1 cellular context compared by ENCODE assay signal in the genomic region with DNA sequence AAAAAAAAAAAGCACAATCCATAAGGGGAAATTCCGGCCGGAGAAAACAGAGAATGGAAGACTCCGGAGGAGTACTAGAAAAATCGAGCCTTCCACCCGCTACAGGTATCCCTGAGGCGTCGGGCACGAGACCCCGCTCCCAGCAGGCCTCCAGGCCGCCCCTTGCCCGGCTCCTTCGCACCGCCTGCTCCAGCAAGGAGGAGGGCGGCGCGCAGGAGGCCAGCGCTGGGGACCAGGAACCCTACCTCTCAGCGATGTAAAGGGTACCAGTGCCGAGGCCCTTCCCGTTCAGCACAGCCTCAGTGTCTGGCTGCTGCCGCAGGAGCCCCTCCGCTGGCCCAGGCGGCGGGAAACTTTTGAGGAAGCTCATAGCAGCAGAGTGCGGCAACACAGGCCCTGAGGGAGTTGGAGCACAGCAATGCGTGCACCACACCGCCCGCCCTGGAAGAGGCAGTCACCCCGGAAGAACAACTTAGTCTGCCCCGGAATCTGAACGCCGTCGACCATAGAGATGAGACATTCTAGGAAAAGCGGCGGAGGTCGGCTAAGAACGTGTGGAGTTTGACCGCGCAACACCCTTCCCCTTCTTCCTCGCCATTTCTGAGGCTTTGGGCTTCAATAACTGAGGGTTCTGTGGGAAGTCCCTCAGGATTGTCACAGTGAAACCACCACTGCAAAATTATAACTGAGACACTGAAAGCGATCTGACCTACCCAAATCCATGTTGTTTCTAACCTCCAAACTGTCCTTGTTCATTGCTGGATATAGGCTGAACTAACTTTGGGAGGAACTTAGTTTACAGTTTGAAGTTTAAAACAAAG.
A peak's percentile ranks its signal among the peaks of the same experiment; 100 is the strongest.
TF ChIP-seq lines count a peak whose summit lies in the region.

A gene with protein sequence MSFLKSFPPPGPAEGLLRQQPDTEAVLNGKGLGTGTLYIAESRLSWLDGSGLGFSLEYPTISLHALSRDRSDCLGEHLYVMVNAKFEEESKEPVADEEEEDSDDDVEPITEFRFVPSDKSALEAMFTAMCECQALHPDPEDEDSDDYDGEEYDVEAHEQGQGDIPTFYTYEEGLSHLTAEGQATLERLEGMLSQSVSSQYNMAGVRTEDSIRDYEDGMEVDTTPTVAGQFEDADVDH (minus strand): TSS at position 450 of the 821 bp plus-strand sequence. CDS start 80 bp downstream, at position 370.

TF ChIP-seq in K562, 482 proteins besides CTCF, POLR2A, EP300 and RAD21 (continued from another document and continues in another):
- TF ChIP-seq, protein P1, sequence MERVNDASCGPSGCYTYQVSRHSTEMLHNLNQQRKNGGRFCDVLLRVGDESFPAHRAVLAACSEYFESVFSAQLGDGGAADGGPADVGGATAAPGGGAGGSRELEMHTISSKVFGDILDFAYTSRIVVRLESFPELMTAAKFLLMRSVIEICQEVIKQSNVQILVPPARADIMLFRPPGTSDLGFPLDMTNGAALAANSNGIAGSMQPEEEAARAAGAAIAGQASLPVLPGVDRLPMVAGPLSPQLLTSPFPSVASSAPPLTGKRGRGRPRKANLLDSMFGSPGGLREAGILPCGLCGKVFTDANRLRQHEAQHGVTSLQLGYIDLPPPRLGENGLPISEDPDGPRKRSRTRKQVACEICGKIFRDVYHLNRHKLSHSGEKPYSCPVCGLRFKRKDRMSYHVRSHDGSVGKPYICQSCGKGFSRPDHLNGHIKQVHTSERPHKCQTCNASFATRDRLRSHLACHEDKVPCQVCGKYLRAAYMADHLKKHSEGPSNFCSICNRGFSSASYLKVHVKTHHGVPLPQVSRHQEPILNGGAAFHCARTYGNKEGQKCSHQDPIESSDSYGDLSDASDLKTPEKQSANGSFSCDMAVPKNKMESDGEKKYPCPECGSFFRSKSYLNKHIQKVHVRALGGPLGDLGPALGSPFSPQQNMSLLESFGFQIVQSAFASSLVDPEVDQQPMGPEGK (CRISPR knock-in tag; IDR thresholded peaks at IDR 0.05; ENCODE audit: borderline replicate concordance): no peak
- TF ChIP-seq SRSF1 (IDR thresholded peaks at IDR 0.05; ENCODE audit: low read depth, low read length) (no peak), PHB2 (IDR thresholded peaks at IDR 0.05; ENCODE audit: low read depth) (no peak), POLR2AphosphoS5 (IDR thresholded peaks at IDR 0.05; ENCODE audit: control insufficient read depth, insufficient read depth, low read depth, low read length) (peak; percentile 93), ETV1 (tag; conservative IDR thresholded peaks at IDR 0.05; ENCODE audit: low read depth) (peak; percentile 44; the same call in 1 of the 2 replicates), ZNF449 (CRISPR knock-in tag; IDR thresholded peaks at IDR 0.05) (no peak), HES1 (IDR thresholded peaks at IDR 0.05; ENCODE audit: low read depth) (no peak), TBP (optimal IDR thresholded peaks at IDR 0.05; ENCODE audit: low read depth, low read length) (peak; percentile 93), JUNB (CRISPR knock-in tag; conservative IDR thresholded peaks at IDR 0.05) (no peak), ZNF766 (CRISPR knock-in tag; conservative IDR thresholded peaks at IDR 0.05) (0 out of 2 replicates have a peak, but pooled peaks have one; percentile 29), ZSCAN32 (CRISPR knock-in tag; IDR thresholded peaks at IDR 0.05) (no peak), TBL1XR1 (IDR thresholded peaks at IDR 0.05; ENCODE audit: low read length in 2 of 2) (peak in 1 of 2 experiments; percentile 60; a peak in 1 of 4 replicates), MIER1 (IDR thresholded peaks at IDR 0.05; ENCODE audit: low read depth) (no peak), ESRRA (IDR thresholded peaks at IDR 0.05; ENCODE audit: borderline replicate concordance, low read depth) (peak; percentile 88), MAZ (CRISPR knock-in tag; conservative IDR thresholded peaks at IDR 0.05 in 1 of 2, IDR thresholded peaks at IDR 0.05 in 1 of 2) (peak; percentile 69 to 74; a peak in 3 of 4 replicates), U2AF2 (optimal IDR thresholded peaks at IDR 0.05; ENCODE audit: low read depth, low read length) (no peak), ZNF75A (CRISPR knock-in tag; IDR thresholded peaks at IDR 0.05) (no peak), BRD4 (IDR thresholded peaks at IDR 0.05) (peak; percentile 29; the same call in 1 of the 2 replicates), CHD1 (IDR thresholded peaks at IDR 0.05; ENCODE audit: low read length) (no peak), KLF13 (tag; IDR thresholded peaks at IDR 0.05; ENCODE audit: borderline replicate concordance, low read depth) (0 out of 2 replicates have a peak, but pooled peaks have one; percentile 51), CTCFL (IDR thresholded peaks at IDR 0.05; ENCODE audit: borderline replicate concordance, insufficient read depth, low read depth, low read length, poor library complexity, severe bottlenecking) (peak; percentile 58), NR2C1 (IDR thresholded peaks at IDR 0.05) (peak; percentile 99), NR2C1 (tag; IDR thresholded peaks at IDR 0.05) (peak; percentile 100), KLF6 (CRISPR knock-in tag; IDR thresholded peaks at IDR 0.05; ENCODE audit: borderline replicate concordance) (no peak), FOS (IDR thresholded peaks at IDR 0.05; ENCODE audit: extremely low read depth, insufficient read length) (no peak), SMAD3 (CRISPR knock-in tag; conservative IDR thresholded peaks at IDR 0.05) (no peak; the same call in 1 of the 2 replicates), BHLHE40 (IDR thresholded peaks at IDR 0.05; ENCODE audit: low read length) (peak; percentile 42; the same call in 1 of the 2 replicates), BACH1 (tag; IDR thresholded peaks at IDR 0.05) (no peak; the same call in 1 of the 2 replicates), XRCC3 (IDR thresholded peaks at IDR 0.05) (no peak), ZNF3 (CRISPR knock-in tag; IDR thresholded peaks at IDR 0.05) (no peak)
- TF ChIP-seq, protein P2, sequence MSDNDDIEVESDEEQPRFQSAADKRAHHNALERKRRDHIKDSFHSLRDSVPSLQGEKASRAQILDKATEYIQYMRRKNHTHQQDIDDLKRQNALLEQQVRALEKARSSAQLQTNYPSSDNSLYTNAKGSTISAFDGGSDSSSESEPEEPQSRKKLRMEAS (CRISPR knock-in tag; IDR thresholded peaks at IDR 0.05): peak; percentile 68; the same call in 1 of the 2 replicates
- TF ChIP-seq, protein P3, sequence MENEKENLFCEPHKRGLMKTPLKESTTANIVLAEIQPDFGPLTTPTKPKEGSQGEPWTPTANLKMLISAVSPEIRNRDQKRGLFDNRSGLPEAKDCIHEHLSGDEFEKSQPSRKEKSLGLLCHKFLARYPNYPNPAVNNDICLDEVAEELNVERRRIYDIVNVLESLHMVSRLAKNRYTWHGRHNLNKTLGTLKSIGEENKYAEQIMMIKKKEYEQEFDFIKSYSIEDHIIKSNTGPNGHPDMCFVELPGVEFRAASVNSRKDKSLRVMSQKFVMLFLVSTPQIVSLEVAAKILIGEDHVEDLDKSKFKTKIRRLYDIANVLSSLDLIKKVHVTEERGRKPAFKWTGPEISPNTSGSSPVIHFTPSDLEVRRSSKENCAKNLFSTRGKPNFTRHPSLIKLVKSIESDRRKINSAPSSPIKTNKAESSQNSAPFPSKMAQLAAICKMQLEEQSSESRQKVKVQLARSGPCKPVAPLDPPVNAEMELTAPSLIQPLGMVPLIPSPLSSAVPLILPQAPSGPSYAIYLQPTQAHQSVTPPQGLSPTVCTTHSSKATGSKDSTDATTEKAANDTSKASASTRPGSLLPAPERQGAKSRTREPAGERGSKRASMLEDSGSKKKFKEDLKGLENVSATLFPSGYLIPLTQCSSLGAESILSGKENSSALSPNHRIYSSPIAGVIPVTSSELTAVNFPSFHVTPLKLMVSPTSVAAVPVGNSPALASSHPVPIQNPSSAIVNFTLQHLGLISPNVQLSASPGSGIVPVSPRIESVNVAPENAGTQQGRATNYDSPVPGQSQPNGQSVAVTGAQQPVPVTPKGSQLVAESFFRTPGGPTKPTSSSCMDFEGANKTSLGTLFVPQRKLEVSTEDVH (IDR thresholded peaks at IDR 0.05; ENCODE audit: low read depth, partially characterized antibody): peak; percentile 85
- TF ChIP-seq, protein P4, sequence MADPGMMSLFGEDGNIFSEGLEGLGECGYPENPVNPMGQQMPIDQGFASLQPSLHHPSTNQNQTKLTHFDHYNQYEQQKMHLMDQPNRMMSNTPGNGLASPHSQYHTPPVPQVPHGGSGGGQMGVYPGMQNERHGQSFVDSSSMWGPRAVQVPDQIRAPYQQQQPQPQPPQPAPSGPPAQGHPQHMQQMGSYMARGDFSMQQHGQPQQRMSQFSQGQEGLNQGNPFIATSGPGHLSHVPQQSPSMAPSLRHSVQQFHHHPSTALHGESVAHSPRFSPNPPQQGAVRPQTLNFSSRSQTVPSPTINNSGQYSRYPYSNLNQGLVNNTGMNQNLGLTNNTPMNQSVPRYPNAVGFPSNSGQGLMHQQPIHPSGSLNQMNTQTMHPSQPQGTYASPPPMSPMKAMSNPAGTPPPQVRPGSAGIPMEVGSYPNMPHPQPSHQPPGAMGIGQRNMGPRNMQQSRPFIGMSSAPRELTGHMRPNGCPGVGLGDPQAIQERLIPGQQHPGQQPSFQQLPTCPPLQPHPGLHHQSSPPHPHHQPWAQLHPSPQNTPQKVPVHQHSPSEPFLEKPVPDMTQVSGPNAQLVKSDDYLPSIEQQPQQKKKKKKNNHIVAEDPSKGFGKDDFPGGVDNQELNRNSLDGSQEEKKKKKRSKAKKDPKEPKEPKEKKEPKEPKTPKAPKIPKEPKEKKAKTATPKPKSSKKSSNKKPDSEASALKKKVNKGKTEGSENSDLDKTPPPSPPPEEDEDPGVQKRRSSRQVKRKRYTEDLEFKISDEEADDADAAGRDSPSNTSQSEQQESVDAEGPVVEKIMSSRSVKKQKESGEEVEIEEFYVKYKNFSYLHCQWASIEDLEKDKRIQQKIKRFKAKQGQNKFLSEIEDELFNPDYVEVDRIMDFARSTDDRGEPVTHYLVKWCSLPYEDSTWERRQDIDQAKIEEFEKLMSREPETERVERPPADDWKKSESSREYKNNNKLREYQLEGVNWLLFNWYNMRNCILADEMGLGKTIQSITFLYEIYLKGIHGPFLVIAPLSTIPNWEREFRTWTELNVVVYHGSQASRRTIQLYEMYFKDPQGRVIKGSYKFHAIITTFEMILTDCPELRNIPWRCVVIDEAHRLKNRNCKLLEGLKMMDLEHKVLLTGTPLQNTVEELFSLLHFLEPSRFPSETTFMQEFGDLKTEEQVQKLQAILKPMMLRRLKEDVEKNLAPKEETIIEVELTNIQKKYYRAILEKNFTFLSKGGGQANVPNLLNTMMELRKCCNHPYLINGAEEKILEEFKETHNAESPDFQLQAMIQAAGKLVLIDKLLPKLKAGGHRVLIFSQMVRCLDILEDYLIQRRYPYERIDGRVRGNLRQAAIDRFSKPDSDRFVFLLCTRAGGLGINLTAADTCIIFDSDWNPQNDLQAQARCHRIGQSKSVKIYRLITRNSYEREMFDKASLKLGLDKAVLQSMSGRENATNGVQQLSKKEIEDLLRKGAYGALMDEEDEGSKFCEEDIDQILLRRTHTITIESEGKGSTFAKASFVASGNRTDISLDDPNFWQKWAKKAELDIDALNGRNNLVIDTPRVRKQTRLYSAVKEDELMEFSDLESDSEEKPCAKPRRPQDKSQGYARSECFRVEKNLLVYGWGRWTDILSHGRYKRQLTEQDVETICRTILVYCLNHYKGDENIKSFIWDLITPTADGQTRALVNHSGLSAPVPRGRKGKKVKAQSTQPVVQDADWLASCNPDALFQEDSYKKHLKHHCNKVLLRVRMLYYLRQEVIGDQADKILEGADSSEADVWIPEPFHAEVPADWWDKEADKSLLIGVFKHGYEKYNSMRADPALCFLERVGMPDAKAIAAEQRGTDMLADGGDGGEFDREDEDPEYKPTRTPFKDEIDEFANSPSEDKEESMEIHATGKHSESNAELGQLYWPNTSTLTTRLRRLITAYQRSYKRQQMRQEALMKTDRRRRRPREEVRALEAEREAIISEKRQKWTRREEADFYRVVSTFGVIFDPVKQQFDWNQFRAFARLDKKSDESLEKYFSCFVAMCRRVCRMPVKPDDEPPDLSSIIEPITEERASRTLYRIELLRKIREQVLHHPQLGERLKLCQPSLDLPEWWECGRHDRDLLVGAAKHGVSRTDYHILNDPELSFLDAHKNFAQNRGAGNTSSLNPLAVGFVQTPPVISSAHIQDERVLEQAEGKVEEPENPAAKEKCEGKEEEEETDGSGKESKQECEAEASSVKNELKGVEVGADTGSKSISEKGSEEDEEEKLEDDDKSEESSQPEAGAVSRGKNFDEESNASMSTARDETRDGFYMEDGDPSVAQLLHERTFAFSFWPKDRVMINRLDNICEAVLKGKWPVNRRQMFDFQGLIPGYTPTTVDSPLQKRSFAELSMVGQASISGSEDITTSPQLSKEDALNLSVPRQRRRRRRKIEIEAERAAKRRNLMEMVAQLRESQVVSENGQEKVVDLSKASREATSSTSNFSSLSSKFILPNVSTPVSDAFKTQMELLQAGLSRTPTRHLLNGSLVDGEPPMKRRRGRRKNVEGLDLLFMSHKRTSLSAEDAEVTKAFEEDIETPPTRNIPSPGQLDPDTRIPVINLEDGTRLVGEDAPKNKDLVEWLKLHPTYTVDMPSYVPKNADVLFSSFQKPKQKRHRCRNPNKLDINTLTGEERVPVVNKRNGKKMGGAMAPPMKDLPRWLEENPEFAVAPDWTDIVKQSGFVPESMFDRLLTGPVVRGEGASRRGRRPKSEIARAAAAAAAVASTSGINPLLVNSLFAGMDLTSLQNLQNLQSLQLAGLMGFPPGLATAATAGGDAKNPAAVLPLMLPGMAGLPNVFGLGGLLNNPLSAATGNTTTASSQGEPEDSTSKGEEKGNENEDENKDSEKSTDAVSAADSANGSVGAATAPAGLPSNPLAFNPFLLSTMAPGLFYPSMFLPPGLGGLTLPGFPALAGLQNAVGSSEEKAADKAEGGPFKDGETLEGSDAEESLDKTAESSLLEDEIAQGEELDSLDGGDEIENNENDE (IDR thresholded peaks at IDR 0.05; ENCODE audit: low read depth, low read length): no peak
